Comparison of ENCODE assay signal across 18 cellular contexts in the genomic region with DNA sequence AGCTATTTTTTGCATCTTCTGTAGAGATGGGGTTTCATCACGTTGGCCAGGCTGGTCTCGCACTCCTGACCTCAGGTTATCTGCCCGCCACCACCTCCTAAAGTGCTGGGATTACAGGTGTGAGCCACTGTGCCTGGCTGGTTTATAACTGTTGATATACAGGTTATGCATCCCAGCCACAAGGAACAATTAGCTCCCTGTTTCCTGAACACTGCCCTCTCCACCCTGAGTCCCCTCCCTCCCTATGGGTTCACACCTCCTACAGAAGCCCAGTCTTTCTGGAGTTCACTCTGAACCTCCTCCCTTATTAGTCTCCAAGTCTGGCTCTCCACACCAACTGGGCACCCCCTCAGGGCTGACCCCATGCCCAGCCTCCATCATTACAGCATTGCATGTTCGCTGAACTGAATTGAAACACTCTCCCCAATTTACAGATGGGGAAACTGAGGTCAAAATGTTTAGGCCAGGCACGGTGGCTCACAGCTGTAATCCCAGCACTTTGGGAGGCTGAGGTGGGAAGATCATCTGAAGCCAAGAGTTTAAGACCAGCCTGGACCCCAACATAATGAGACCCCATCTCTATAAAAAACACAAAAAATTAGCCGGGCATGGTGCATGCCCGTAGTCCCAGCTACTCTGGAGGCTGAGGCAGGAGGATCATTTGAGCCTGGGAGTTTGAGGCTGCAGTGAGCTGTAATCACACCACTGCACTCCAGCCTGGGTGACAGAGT. TPM values are rescaled to one million over a fixed set of nuclear protein-coding genes. Genes with fewer than 3 reads are reported as not detected.
DNase-seq lines count a peak whose midpoint lies in the region; ATAC-seq and TF ChIP-seq lines count a peak whose summit lies in the region.
"Had no signal": no experiment of that assay in that cellular context is flagged by ENCODE, and none has a peak within 500 bp of the region (broad histone marks: within the 10 kb centered on the region; RNA-seq: fewer than 3 reads in every experiment).

No MANE protein-coding gene starts in this region.

- H4K5ac ChIP-seq in mesendoderm (ENCODE audit: low read length) = no peak overlapping the region

- peaks cover 17% of the 10 kb centered on the region for H3K27me3 Mint-ChIP-seq in activated T-helper 17 cell treated with anti-CD3 and anti-CD28 coated beads, Interleukin-2, amount 50 U/mL, for 72 hours
- H3K27me3 Mint-ChIP-seq in stimulated activated naive B cell treated with anti-CD40 and anti-IgM and Interleukin-4, amounts not matched to agents 10 μg/mL and 1 μg/mL and 100 μg/mL, for 72 hours = no peaks in the 10 kb centered on the region

- intact Hi-C loops in heart right ventricle (cut with DNase I) = loop anchor here in 2 of 10 donors (5.0 kb wide), 1 partner anchor 35 kb away; the partner anchor contains the start of gene RFC2 (in 2 of the 2)

- H3K9me3 ChIP-seq in heart right ventricle = no peaks in the 10 kb centered on the region
- H3K9me3 ChIP-seq: gastrocnemius medialis, testis had no signal

- TF ChIP-seq CTCF in heart right ventricle (IDR thresholded peaks at IDR 0.05) = no peak

- no peak overlapping the region for H3K9ac ChIP-seq in mesendoderm (ENCODE audit: low read length)

- H3K27ac ChIP-seq in mesendoderm (ENCODE audit: low read depth, low read length) (no peak overlapping the region), heart right ventricle (no peak overlapping the region)
- H3K27ac ChIP-seq: gastrocnemius medialis, testis had no signal

- ATAC-seq in activated T-helper 17 cell treated with anti-CD3 and anti-CD28 coated beads, Interleukin-2, amount 50 U/mL, for 72 hours (replicated peaks) = no peak
- no peak for ATAC-seq in stimulated activated naive B cell treated with anti-CD40 and anti-IgM and Interleukin-4, amounts not matched to agents 10 μg/mL and 1 μg/mL and 100 μg/mL, for 72 hours (replicated peaks)
- no peak for ATAC-seq in heart right ventricle
- ATAC-seq: gastrocnemius medialis had no signal

- H3K4me1 Mint-ChIP-seq in activated T-helper 17 cell treated with anti-CD3 and anti-CD28 coated beads, Interleukin-2, amount 50 U/mL, for 72 hours = peaks cover 9% of the 10 kb centered on the region
- H3K4me1 Mint-ChIP-seq in stimulated activated naive B cell treated with anti-CD40 and anti-IgM and Interleukin-4, amounts not matched to agents 10 μg/mL and 1 μg/mL and 100 μg/mL, for 72 hours = peaks cover 47 to 72% of the 10 kb centered on the region in 2 donors

- peaks cover 22% of the 10 kb centered on the region for H3K79me2 ChIP-seq in mesendoderm (ENCODE audit: control insufficient read depth, insufficient read depth, low read length)

- no peak overlapping the region for H2BK120ac ChIP-seq in mesendoderm (ENCODE audit: low read depth, low read length)

- H3K79me1 ChIP-seq in mesendoderm (ENCODE audit: low read length) = peaks cover 11% of the 10 kb centered on the region

- H2AK5ac ChIP-seq in mesendoderm (ENCODE audit: low read length) = no peak overlapping the region

- DNase-seq in DMS53 (lab: John Stamatoyannopoulos, UW) = peak; percentile 30
- no peak for DNase-seq in DMS53 treated with DMSO at 0.1 percent for 48 hours (lab: John Stamatoyannopoulos, UW; ENCODE audit: unreplicated experiment)
- no peak for DNase-seq in mesendoderm
- no peak for DNase-seq in stimulated activated naive B cell treated with anti-CD40 and anti-IgM and Interleukin-4, amounts not matched to agents 10 μg/mL and 1 μg/mL and 100 μg/mL, for 72 hours
- no peak for DNase-seq in NCI-H2196 treated with DMSO at 0.1 percent for 48 hours (lab: John Stamatoyannopoulos, UW; ENCODE audit: unreplicated experiment)
- DNase-seq in heart right ventricle = no peak
- no peak for DNase-seq in HCEC 1CT
- DNase-seq: DMS79; gastrocnemius medialis; NCI-H1092; NCI-H524; SHP77 treated with DMSO at 0.1 percent for 48 hours; stimulated activated CD4-positive, alpha-beta T cell treated with anti-CD3 and anti-CD28 coated beads, Interleukin-4, amount 100 ng/mL, for 24 hours; T-helper 2 cell; testis had no signal

- H3K56ac ChIP-seq in mesendoderm (ENCODE audit: low read length) = peak overlapping the region; percentile 18

- H3K36me3 Mint-ChIP-seq in activated T-helper 17 cell treated with anti-CD3 and anti-CD28 coated beads, Interleukin-2, amount 50 U/mL, for 72 hours (ENCODE audit: low read depth) = no peaks in the 10 kb centered on the region
- H3K36me3 Mint-ChIP-seq in stimulated activated naive B cell treated with anti-CD40 and anti-IgM and Interleukin-4, amounts not matched to agents 10 μg/mL and 1 μg/mL and 100 μg/mL, for 72 hours = peaks cover 0 to 8% of the 10 kb centered on the region in 2 donors

- H2BK5ac ChIP-seq in mesendoderm (ENCODE audit: low read length) = no peak overlapping the region

- H3K18ac ChIP-seq in mesendoderm (ENCODE audit: low read length) = no peak overlapping the region

- peak overlapping the region; percentile 76 for H3K4me3 Mint-ChIP-seq in activated T-helper 17 cell treated with anti-CD3 and anti-CD28 coated beads, Interleukin-2, amount 50 U/mL, for 72 hours
- no peak overlapping the region for H3K4me3 Mint-ChIP-seq in stimulated activated naive B cell treated with anti-CD40 and anti-IgM and Interleukin-4, amounts not matched to agents 10 μg/mL and 1 μg/mL and 100 μg/mL, for 72 hours

- H3K4me1 ChIP-seq in mesendoderm (ENCODE audit: control insufficient read depth, low read depth, low read length) (peaks cover 6% of the 10 kb centered on the region), heart right ventricle (peaks cover 6 to 32% (median 24%) of the 10 kb centered on the region in 9 donors)

- H3K36me3 ChIP-seq in mesendoderm (ENCODE audit: control insufficient read depth, insufficient read depth, low read length) = no peaks in the 10 kb centered on the region
- H3K36me3 ChIP-seq in heart right ventricle = no peaks in the 10 kb centered on the region
- H3K36me3 ChIP-seq: gastrocnemius medialis had no signal

- no peak overlapping the region for H3K27ac Mint-ChIP-seq in activated T-helper 17 cell treated with anti-CD3 and anti-CD28 coated beads, Interleukin-2, amount 50 U/mL, for 72 hours
- H3K27ac Mint-ChIP-seq in stimulated activated naive B cell treated with anti-CD40 and anti-IgM and Interleukin-4, amounts not matched to agents 10 μg/mL and 1 μg/mL and 100 μg/mL, for 72 hours = peak overlapping the region; percentile 60
- H3K27ac Mint-ChIP-seq: activated T-helper 1 cell treated with anti-CD3 and anti-CD28 coated beads, Interleukin-12 subunit alpha, Interleukin-12 subunit beta, Interleukin-2, Interleukin-4 antibody, amounts not matched to agents 30 ng/mL and 10 ng/mL and 1 ng/mL, durations not matched to agents 14 hours and 24 hours and 36 hours had no signal

- no peaks in the 10 kb centered on the region for H3K9me3 Mint-ChIP-seq in activated T-helper 17 cell treated with anti-CD3 and anti-CD28 coated beads, Interleukin-2, amount 50 U/mL, for 72 hours
- H3K9me3 Mint-ChIP-seq in stimulated activated naive B cell treated with anti-CD40 and anti-IgM and Interleukin-4, amounts not matched to agents 10 μg/mL and 1 μg/mL and 100 μg/mL, for 72 hours = no peaks in the 10 kb centered on the region
- H3K9me3 Mint-ChIP-seq: activated T-helper 1 cell treated with anti-CD3 and anti-CD28 coated beads, Interleukin-12 subunit alpha, Interleukin-12 subunit beta, Interleukin-2, Interleukin-4 antibody, amounts not matched to agents 30 ng/mL and 10 ng/mL and 1 ng/mL, durations not matched to agents 14 hours and 24 hours and 36 hours had no signal

- H3K4ac ChIP-seq in mesendoderm (ENCODE audit: low read depth, low read length) = no peak overlapping the region

- no peak overlapping the region for H2BK15ac ChIP-seq in mesendoderm (replicated peaks; ENCODE audit: low read depth)

- WGBS in mesendoderm (ENCODE audit: extremely low coverage, insufficient coverage, low lambda C conversion rate) = no CpG with 5 or more reads among the region's 7 CpGs
- 88 to 90% methylated on average over 7 of the region's 7 CpGs for WGBS in heart right ventricle, 2 donors

- no peaks in the 10 kb centered on the region for H3K27me3 ChIP-seq in mesendoderm (ENCODE audit: insufficient read depth, low read length, poor library complexity)
- H3K27me3 ChIP-seq in heart right ventricle = no peaks in the 10 kb centered on the region
- H3K27me3 ChIP-seq: dorsolateral prefrontal cortex, gastrocnemius medialis, testis had no signal

- H3K4me3 ChIP-seq in mesendoderm (ENCODE audit: low read length) (no peak overlapping the region), heart right ventricle (no peak overlapping the region)
- H3K4me3 ChIP-seq: testis had no signal

- H4K8ac ChIP-seq in mesendoderm (ENCODE audit: low read depth, low read length) = no peak overlapping the region

- no peak overlapping the region for H3K23ac ChIP-seq in mesendoderm (ENCODE audit: low read length)

- H3K4me2 ChIP-seq in mesendoderm (ENCODE audit: low read length) = no peak overlapping the region

RNA-seq across cellular contexts. Expression of gene CLIP2, which starts 1.7 kb away (rescaled TPM):
- total RNA-seq in activated T-helper 17 cell treated with anti-CD3 and anti-CD28 coated beads, Interleukin-2, amount 50 U/mL, for 72 hours = 1 to 10 TPM in 1 of 2 donors, under 1 TPM in 1; 0.93 to 1.6 TPM
- polyA plus RNA-seq in mesendoderm (2013, experiment 1 of 2) = 11.1 TPM
- 12.8 TPM for polyA plus RNA-seq in mesendoderm (2013, experiment 2 of 2)
- 10 to 100 TPM in 1 of 10 donors, 1 to 10 TPM in 9; 5.1 to 11.3 (median 7.0) TPM for total RNA-seq in heart right ventricle
- polyA plus RNA-seq in heart right ventricle = 1 to 10 TPM; 4.5 to 6.1 TPM

RNA-seq across cellular contexts. Expression of gene RFC2, which starts 33.3 kb away (rescaled TPM):
- total RNA-seq in activated T-helper 17 cell treated with anti-CD3 and anti-CD28 coated beads, Interleukin-2, amount 50 U/mL, for 72 hours = 100 to 1,000 TPM in 1 of 2 donors, 10 to 100 TPM in 1; 62.2 to 100 TPM
- polyA plus RNA-seq in mesendoderm (2013, experiment 1 of 2) = 70.5 TPM
- polyA plus RNA-seq in mesendoderm (2013, experiment 2 of 2) = 73.3 TPM
- 10 to 100 TPM in 8 of 10 donors, 1 to 10 TPM in 2; 7.0 to 13.1 (median 10.7) TPM for total RNA-seq in heart right ventricle
- 10 to 100 TPM in 1 of 2 donors, 1 to 10 TPM in 1; 8.0 to 18.5 TPM for polyA plus RNA-seq in heart right ventricle

Comparison
In these comparisons a context has a peak if more than half of its experiments do, and no peak if none do; other contexts are left out.
1. RNA of gene RFC2, which starts 33.3 kb away (total RNA-seq): 62.2 to 100 TPM in activated T-helper 17 cell treated with anti-CD3 and anti-CD28 coated beads, Interleukin-2, amount 50 U/mL, for 72 hours; 7.0 to 13.1 TPM in heart right ventricle; every median in the first group is over 4 times any median in the second.